Comparison of ENCODE assay signal across 17 cellular contexts in genomic region chr9:69715096-69715495, GRCh38. TPM values are rescaled to one million over a fixed set of nuclear protein-coding genes. Genes with fewer than 3 reads are reported as not detected.
A peak's percentile ranks its signal among the peaks of the same experiment; 100 is the strongest.
DNase-seq lines count a peak whose midpoint lies in the region; ATAC-seq and TF ChIP-seq lines count a peak whose summit lies in the region.
"Had no signal": no experiment of that assay in that cellular context is flagged by ENCODE, and none has a peak within 500 bp of the region (broad histone marks: within the 10 kb centered on the region; RNA-seq: fewer than 3 reads in every experiment).

No MANE protein-coding gene starts in this region.

- ATAC-seq in HG02798 (IDR thresholded peaks at IDR 0.05; ENCODE audit: poor library complexity, unreplicated experiment) = no peak
- ATAC-seq in GM19395 (IDR thresholded peaks at IDR 0.05; ENCODE audit: unreplicated experiment) = no peak
- ATAC-seq in HG03354 (IDR thresholded peaks at IDR 0.05; ENCODE audit: poor library complexity, severe bottlenecking, unreplicated experiment) = no peak
- ATAC-seq: HCT116 had no signal

- POLR2A ChIA-PET in SK-N-SH (lab: Yijun Ruan, JAX) = no interaction called here

- no peak overlapping the region for H3K9ac ChIP-seq in colonic mucosa (ENCODE audit: low read depth in 2 of 2, low read length in 2 of 2)
- no peak overlapping the region for H3K9ac ChIP-seq in SK-N-SH

- no peak for TF ChIP-seq CTCF in VCaP (conservative IDR thresholded peaks at IDR 0.05)
- TF ChIP-seq CTCF in colonic mucosa (IDR thresholded peaks at IDR 0.05) = no peak
- no peak for TF ChIP-seq CTCF in hepatocyte (IDR thresholded peaks at IDR 0.05; ENCODE audit: poor library complexity)
- no peak for TF ChIP-seq CTCF in SK-N-SH (IDR thresholded peaks at IDR 0.05)

- no peaks in the 10 kb centered on the region for H3K9me3 ChIP-seq in colonic mucosa
- no peaks in the 10 kb centered on the region for H3K9me3 ChIP-seq in hepatocyte (ENCODE audit: low read depth)
- no peaks in the 10 kb centered on the region for H3K9me3 ChIP-seq in SK-N-SH

- no peaks in the 10 kb centered on the region for H3K36me3 ChIP-seq in colonic mucosa
- no peaks in the 10 kb centered on the region for H3K36me3 ChIP-seq in hepatocyte (replicated peaks; ENCODE audit: insufficient read depth, low read depth)
- peaks cover 50 to 77% of the 10 kb centered on the region in 2 experiments for H3K36me3 ChIP-seq in SK-N-SH (replicated peaks in 1 of 2; ENCODE audit: control insufficient read depth in 1 of 2, insufficient read depth in 2 of 2, low read length in 1 of 2)

- no peak for TF ChIP-seq RAD21 in SK-N-SH (IDR thresholded peaks at IDR 0.05; ENCODE audit: low read length)

- H3K27ac ChIP-seq in VCaP = peak overlapping the region; percentile 88
- H3K27ac ChIP-seq in colonic mucosa = peak overlapping the region; percentile 48
- peak overlapping the region; percentile 4 for H3K27ac ChIP-seq in hepatocyte
- H3K27ac ChIP-seq in SK-N-SH (ENCODE audit: low read depth in 2 of 2, low read length in 1 of 2) = no peak overlapping the region

- H4K20me1 ChIP-seq in hepatocyte (ENCODE audit: insufficient read depth, poor library complexity, severe bottlenecking) (no peaks in the 10 kb centered on the region), SK-N-SH (ENCODE audit: insufficient read depth) (no peaks in the 10 kb centered on the region)

- H3K4me1 ChIP-seq in colonic mucosa = peaks cover 3% of the 10 kb centered on the region
- peaks cover 16% of the 10 kb centered on the region for H3K4me1 ChIP-seq in hepatocyte (ENCODE audit: insufficient read depth)
- H3K4me1 ChIP-seq in SK-N-SH (ENCODE audit: control insufficient read depth in 1 of 2, insufficient read depth in 2 of 2, low read depth in 1 of 2, low read length in 1 of 2) = no peaks in the 10 kb centered on the region

- H3F3A ChIP-seq in SK-N-SH (replicated peaks; ENCODE audit: insufficient read depth) = peaks cover 4% of the 10 kb centered on the region

- H3K9me2 ChIP-seq in hepatocyte (replicated peaks; ENCODE audit: insufficient read depth) (no peaks in the 10 kb centered on the region), SK-N-SH (no peaks in the 10 kb centered on the region)

- 87% methylated on average over 3 of the region's 3 CpGs for WGBS in hepatocyte (ENCODE audit: low lambda C conversion rate, missing lambda C conversion rate)
- WGBS in SK-N-SH (ENCODE audit: low lambda C conversion rate) = 95% methylated on average over 3 of the region's 3 CpGs

- CTCF ChIA-PET in SK-N-SH (lab: Yijun Ruan, JAX) = interaction anchor here (1.1 to 1.8 kb wide), 2 partner anchors 14 to 42 kb away, joined by 3 to 5 read pairs; no protein-coding TSS in a partner anchor

- DNase-seq in colonic mucosa = no peak
- no peak for DNase-seq in hepatocyte (ENCODE audit: low spot score)
- DNase-seq in renal cortical epithelial cell (ENCODE audit: low read depth) = peak; percentile 7
- DNase-seq in SK-N-SH = no peak
- DNase-seq: C1 segment of cervical spinal cord; Calu3; CD4-positive, alpha-beta memory T cell; COR-L47; DMS53; DMS79 treated with DMSO at 0.1 percent for 48 hours; GF-D8; H9 had no signal

- no peak overlapping the region for H2AFZ ChIP-seq in hepatocyte
- H2AFZ ChIP-seq in SK-N-SH (ENCODE audit: low read depth) = no peak overlapping the region

- H3K4me2 ChIP-seq in hepatocyte (peak overlapping the region; percentile 25), SK-N-SH (no peak overlapping the region)

- no peaks in the 10 kb centered on the region for H3K27me3 ChIP-seq in colonic mucosa
- no peaks in the 10 kb centered on the region for H3K27me3 ChIP-seq in hepatocyte
- H3K27me3 ChIP-seq in SK-N-SH (ENCODE audit: insufficient read depth) = no peaks in the 10 kb centered on the region

- intact Hi-C loops in colonic mucosa (cut with DNase I) = no loop called here

- TF ChIP-seq EP300 in SK-N-SH (IDR thresholded peaks at IDR 0.05; ENCODE audit: borderline replicate concordance in 1 of 2, low read depth in 1 of 2, low read length in 1 of 2) = no peak

- H3K4me3 ChIP-seq in colonic mucosa = no peak overlapping the region
- no peak overlapping the region for H3K4me3 ChIP-seq in hepatocyte
- H3K4me3 ChIP-seq in SK-N-SH (ENCODE audit: low read depth in 2 of 2, low read length in 1 of 2) = no peak overlapping the region

- H3K79me2 ChIP-seq in hepatocyte = no peaks in the 10 kb centered on the region
- H3K79me2 ChIP-seq in SK-N-SH (ENCODE audit: insufficient read depth) = no peaks in the 10 kb centered on the region

TF ChIP-seq in SK-N-SH, 30 proteins besides CTCF, POLR2A, EP300 and RAD21 (continues in another document):
- no peak for TF ChIP-seq SMC3 (IDR thresholded peaks at IDR 0.05; ENCODE audit: low read depth, low read length)
- no peak for TF ChIP-seq PBX3 (IDR thresholded peaks at IDR 0.05)
- no peak for TF ChIP-seq IRF3 (IDR thresholded peaks at IDR 0.05; ENCODE audit: low read depth, low read length)
- TF ChIP-seq FOXM1 (IDR thresholded peaks at IDR 0.05; ENCODE audit: low read depth) = no peak
- no peak for TF ChIP-seq USF2 (IDR thresholded peaks at IDR 0.05; ENCODE audit: borderline replicate concordance, low read depth, low read length)
- no peak for TF ChIP-seq SIN3A (IDR thresholded peaks at IDR 0.05; ENCODE audit: borderline replicate concordance, low read depth, low read length)
- TF ChIP-seq RCOR1 (IDR thresholded peaks at IDR 0.05; ENCODE audit: low read length) = no peak
- no peak for TF ChIP-seq MXI1 (IDR thresholded peaks at IDR 0.05; ENCODE audit: low read depth, low read length)
- TF ChIP-seq TAF1 (IDR thresholded peaks at IDR 0.05; ENCODE audit: borderline replicate concordance, low read depth, low read length) = no peak
- TF ChIP-seq JUND (IDR thresholded peaks at IDR 0.05) = no peak
- TF ChIP-seq FOXJ3 (CRISPR knock-in tag; IDR thresholded peaks at IDR 0.05) = no peak
- no peak for TF ChIP-seq NFIC (IDR thresholded peaks at IDR 0.05; ENCODE audit: borderline replicate concordance)
- no peak for TF ChIP-seq ELF1 (IDR thresholded peaks at IDR 0.05)
- no peak for TF ChIP-seq ZBTB33 (IDR thresholded peaks at IDR 0.05; ENCODE audit: borderline replicate concordance, low read depth)

RNA-seq across cellular contexts. Expression of gene APBA1, which starts 42.9 kb away (rescaled TPM):
- total RNA-seq in colonic mucosa (1 to 10 TPM; 6.3 to 7.5 TPM), hepatocyte (6.4 and 12.0 TPM in 2 replicates), renal cortical epithelial cell (0.55 and 1.2 TPM in 2 replicates)
- polyA plus RNA-seq in hepatocyte (1.2 and 1.5 TPM in 2 replicates), SK-N-SH (2012; rRNA removed) (2.8 and 3.1 TPM in 2 replicates)
- 1.4 and 2.8 TPM in 2 replicates for polyA plus RNA-seq in SK-N-SH (2012; cell fraction: cytosol; rRNA removed)
- 3.5 and 4.4 TPM in 2 replicates for polyA plus RNA-seq in SK-N-SH (2012; cell fraction: nucleus; rRNA removed)

RNA-seq across cellular contexts. Expression of gene PTAR1, which starts 44.7 kb away (rescaled TPM):
- total RNA-seq in colonic mucosa (10 to 100 TPM; 45.3 to 64.4 TPM), hepatocyte (69.7 and 75.1 TPM in 2 replicates), renal cortical epithelial cell (62.5 and 94.2 TPM in 2 replicates)
- polyA plus RNA-seq in hepatocyte (10.8 and 13.4 TPM in 2 replicates), SK-N-SH (2012; rRNA removed) (4.7 and 7.8 TPM in 2 replicates)
- 7.3 and 7.7 TPM in 2 replicates for polyA plus RNA-seq in SK-N-SH (2012; cell fraction: cytosol; rRNA removed)
- 7.9 and 16.5 TPM in 2 replicates for polyA plus RNA-seq in SK-N-SH (2012; cell fraction: nucleus; rRNA removed)

Comparison
In these comparisons a context has a peak if more than half of its experiments do, and no peak if none do; other contexts are left out.
1. H3K27ac ChIP-seq: peak in VCaP (single experiment), colonic mucosa (single experiment) and hepatocyte (single experiment); none in SK-N-SH (0 of 2).